Comparison of ENCODE assay signal across 30 cellular contexts in the genomic region with DNA sequence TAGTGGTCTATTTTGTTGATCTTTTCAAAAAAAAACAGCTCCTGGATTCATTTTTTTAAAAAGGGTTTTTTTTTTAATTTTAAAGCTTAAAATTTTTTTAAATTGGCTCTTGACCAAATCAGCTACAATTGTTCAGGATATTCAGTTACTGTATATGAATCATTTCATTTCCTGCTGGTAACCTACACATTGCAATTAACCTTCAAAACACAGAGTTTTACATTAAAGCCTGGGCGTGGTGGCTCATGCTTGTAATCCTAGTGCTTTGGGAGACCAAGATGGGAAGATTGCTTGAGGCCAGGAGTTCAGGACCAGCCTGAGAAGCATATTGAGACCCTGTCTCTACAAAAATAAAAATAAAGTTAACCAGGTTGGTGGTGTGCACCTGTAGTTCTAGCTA.
"Had no signal": no experiment of that assay in that cellular context is flagged by ENCODE, and none has a peak within 500 bp of the region (broad histone marks: within the 10 kb centered on the region; RNA-seq: fewer than 3 reads in every experiment).

No MANE protein-coding gene starts in this region.

- H3K4me3 ChIP-seq: left lung, lower lobe of right lung, neural progenitor cell, ovary, right atrium auricular region, right lobe of liver, smooth muscle cell, tibial nerve, uterus had no signal

- H3K4me3 Mint-ChIP-seq: immature natural killer cell; natural killer cell; nephron progenitor cell; neural progenitor cell; stimulated activated memory B cell treated with anti-CD40 and anti-IgM and Interleukin-4, amounts not matched to agents 10 μg/mL and 1 μg/mL and 100 μg/mL, for 72 hours; stimulated activated naive CD8-positive, alpha-beta T cell treated with anti-CD3 and anti-CD28 coated beads, Interleukin-15, amount 100 ng/mL, for 72 hours; type B pancreatic cell had no signal

- H3K36me3 ChIP-seq: left lung, lower lobe of right lung, neural progenitor cell, neutrophil, ovary, right atrium auricular region, right lobe of liver, tibial nerve, uterus had no signal

- H3K4me2 ChIP-seq: neural progenitor cell, smooth muscle cell had no signal

- H3K9me3 ChIP-seq: left lung, lower lobe of right lung, neutrophil, ovary, right atrium auricular region, right lobe of liver, uterus had no signal

- H3K27me3 ChIP-seq: left lung, neural progenitor cell, ovary, right atrium auricular region, right lobe of liver, uterus had no signal

- H3K36me3 Mint-ChIP-seq: immature natural killer cell; natural killer cell; neural progenitor cell; stimulated activated memory B cell treated with anti-CD40 and anti-IgM and Interleukin-4, amounts not matched to agents 10 μg/mL and 1 μg/mL and 100 μg/mL, for 72 hours; type B pancreatic cell had no signal

- H3K4me1 Mint-ChIP-seq: immature natural killer cell; natural killer cell; nephron progenitor cell; neural progenitor cell; stimulated activated memory B cell treated with anti-CD40 and anti-IgM and Interleukin-4, amounts not matched to agents 10 μg/mL and 1 μg/mL and 100 μg/mL, for 72 hours; stimulated activated naive CD8-positive, alpha-beta T cell treated with anti-CD3 and anti-CD28 coated beads, Interleukin-15, amount 100 ng/mL, for 72 hours had no signal

- H2AFZ ChIP-seq: neural progenitor cell had no signal

- H3K4me1 ChIP-seq: left lung, lower lobe of right lung, neural progenitor cell, right atrium auricular region, right lobe of liver, tibial nerve, uterus had no signal

- H3K27ac Mint-ChIP-seq: immature natural killer cell; natural killer cell; nephron progenitor cell; neural progenitor cell; progenitor cell of endocrine pancreas; stimulated activated memory B cell treated with anti-CD40 and anti-IgM and Interleukin-4, amounts not matched to agents 10 μg/mL and 1 μg/mL and 100 μg/mL, for 72 hours; type B pancreatic cell had no signal

- FAIRE-seq: islet of Langerhans, kidney had no signal

- DNase-seq: hypothalamus; immature natural killer cell; kidney; left colon; left lung; lower lobe of right lung; mammary epithelial cell; mesenchymal stem cell; natural killer cell; nephron progenitor cell; occipital lobe; ovary; right lobe of liver; stimulated activated CD4-positive, alpha-beta T cell treated with anti-CD3 and anti-CD28 coated beads, Interleukin-1b, Interleukin-23, amount 100 ng/mL, for 48 hours; stimulated activated CD4-positive, alpha-beta T cell treated with anti-CD3 and anti-CD28 coated beads, Interleukin-2, amount 100 ng/mL, for 48 hours; stimulated activated CD4-positive, alpha-beta T cell treated with anti-CD3 and anti-CD28 coated beads, Interleukin-4, amount 100 ng/mL, for 4 hours; stimulated activated CD8-positive, alpha-beta memory T cell treated with anti-CD3 and anti-CD28 coated beads, Interleukin-4, amount 100 ng/mL, for 48 hours; stimulated activated naive CD4-positive, alpha-beta T cell treated with Interleukin-2 at 50 U/mL for 16 hours; stimulated activated naive CD8-positive, alpha-beta T cell treated with anti-CD3 and anti-CD28 coated beads, Interleukin-15, amount 100 ng/mL, for 72 hours; substantia nigra; uterus had no signal

- H3K27ac ChIP-seq: left lung, lower lobe of right lung, neural progenitor cell, neutrophil, ovary, right atrium auricular region, right lobe of liver, tibial nerve, uterus had no signal

- H3K9me3 Mint-ChIP-seq: immature natural killer cell, natural killer cell, neural progenitor cell had no signal

- H3K9ac ChIP-seq: neural progenitor cell had no signal
